20 cellular contexts compared by ENCODE assay signal in genomic region chr9:135400496-135400895, GRCh38.
DNase-seq lines count a peak whose midpoint lies in the region; ATAC-seq and TF ChIP-seq lines count a peak whose summit lies in the region.
"Had no signal": no experiment of that assay in that cellular context is flagged by ENCODE, and none has a peak within 500 bp of the region (broad histone marks: within the 10 kb centered on the region; RNA-seq: fewer than 3 reads in every experiment).

No MANE protein-coding gene starts in this region.

- ATAC-seq in Right ventricle myocardium inferior = no peak
- no peak for ATAC-seq in HG02623 (IDR thresholded peaks at IDR 0.05; ENCODE audit: unreplicated experiment)
- no peak for ATAC-seq in GM21526 (IDR thresholded peaks at IDR 0.05; ENCODE audit: low FRiP score, unreplicated experiment)
- ATAC-seq: GM12878 had no signal

- intact Hi-C loops in Right ventricle myocardium inferior (cut with DNase I) = no loop called here

- TF ChIP-seq CTCF in right atrium auricular region (IDR thresholded peaks at IDR 0.05) = no peak

- peak overlapping the region; percentile 57 for H3K18ac ChIP-seq in neuronal stem cell (ENCODE audit: low read length)

- DNase-seq in Right ventricle myocardium inferior (ENCODE audit: missing footprints) = peak; percentile 46
- no peak for DNase-seq in right atrium auricular region (ENCODE audit: low spot score)
- DNase-seq in neuronal stem cell (ENCODE audit: low spot score) = no peak
- DNase-seq in superior temporal gyrus (ENCODE audit: extremely low spot score) = peak; percentile 19
- DNase-seq in retina = no peak
- DNase-seq: BE2C; CD4-positive, alpha-beta T cell; CD8-positive, alpha-beta memory T cell; DMS 273 treated with DMSO at 0.1 percent for 48 hours; DMS79; EL; GDM1; GOT3; HFFc6 had no signal

- H3K27ac ChIP-seq in right atrium auricular region = no peak overlapping the region
- H3K27ac ChIP-seq in neuronal stem cell (replicated peaks; ENCODE audit: low read length) = no peak overlapping the region
- H3K27ac ChIP-seq: 22Rv1; BLaER1 treated with 17β-estradiol and CSF1 and Interleukin-3, amounts not matched to agents 10 nM and 100 nM had no signal

- no peak overlapping the region for H2AK5ac ChIP-seq in neuronal stem cell (ENCODE audit: low read depth, low read length)

- no peak overlapping the region for H2AFZ ChIP-seq in neuronal stem cell (ENCODE audit: low read length)

- no peak overlapping the region for H3K23ac ChIP-seq in neuronal stem cell (ENCODE audit: low read depth, low read length, poor library complexity)

- H3K36me3 ChIP-seq in right atrium auricular region (no peaks in the 10 kb centered on the region), neuronal stem cell (replicated peaks in 1 of 2; ENCODE audit: control insufficient read depth in 2 of 2, insufficient read depth in 2 of 2, low read length in 2 of 2) (no peaks in the 10 kb centered on the region)
- H3K36me3 ChIP-seq: BE2C; BLaER1 treated with 17β-estradiol and CSF1 and Interleukin-3, amounts not matched to agents 10 nM and 100 nM; HAP-1 had no signal

- no peak overlapping the region for H3K9ac ChIP-seq in neuronal stem cell (ENCODE audit: low read depth, low read length, poor library complexity)
- H3K9ac ChIP-seq: BLaER1 treated with 17β-estradiol and CSF1 and Interleukin-3, amounts not matched to agents 10 nM and 100 nM had no signal

- H3K79me1 ChIP-seq in neuronal stem cell (ENCODE audit: low read depth, low read length) = peaks cover 3% of the 10 kb centered on the region

- H3K4me1 ChIP-seq in right atrium auricular region (no peaks in the 10 kb centered on the region), neuronal stem cell (ENCODE audit: control insufficient read depth in 2 of 2, insufficient read depth in 1 of 2, low read depth in 1 of 2, low read length in 2 of 2) (no peaks in the 10 kb centered on the region)
- H3K4me1 ChIP-seq: BLaER1 treated with 17β-estradiol and CSF1 and Interleukin-3, amounts not matched to agents 10 nM and 100 nM; HAP-1 had no signal

- H3K9me3 ChIP-seq in right atrium auricular region (peaks cover 0 to 13% of the 10 kb centered on the region in 2 donors), neuronal stem cell (replicated peaks in 1 of 2; ENCODE audit: control insufficient read depth in 2 of 2, insufficient read depth in 1 of 2, low read depth in 1 of 2, low read length in 2 of 2) (peaks cover 10 to 17% of the 10 kb centered on the region in 2 donors)
- H3K9me3 ChIP-seq: HAP-1 had no signal

- H3K4me3 ChIP-seq in right atrium auricular region (no peak overlapping the region), neuronal stem cell (ENCODE audit: low read length in 2 of 2) (no peak overlapping the region)
- H3K4me3 ChIP-seq: BLaER1 treated with 17β-estradiol and CSF1 and Interleukin-3, amounts not matched to agents 10 nM and 100 nM; GM12878; HAP-1 had no signal

- no peak overlapping the region for H3K4ac ChIP-seq in neuronal stem cell (ENCODE audit: low read length)

- H2BK15ac ChIP-seq in neuronal stem cell (ENCODE audit: low read length) = no peak overlapping the region

- WGBS in neuronal stem cell (ENCODE audit: extremely low coverage in 2 of 2, insufficient read length in 2 of 2, insufficient replicate concordance in 1 of 2), 2 donors = no CpG with 5 or more reads among the region's 9 CpGs

- H3K4me2 ChIP-seq in neuronal stem cell (ENCODE audit: insufficient read depth, low read length, poor library complexity, severe bottlenecking) = no peak overlapping the region
- H3K4me2 ChIP-seq: BLaER1 treated with 17β-estradiol and CSF1 and Interleukin-3, amounts not matched to agents 10 nM and 100 nM had no signal

- no peak overlapping the region for H2BK12ac ChIP-seq in neuronal stem cell (ENCODE audit: low read length)

- H4K91ac ChIP-seq in neuronal stem cell (ENCODE audit: low read depth, low read length, poor library complexity) = no peak overlapping the region

- peak overlapping the region; percentile 8 for H3K14ac ChIP-seq in neuronal stem cell (ENCODE audit: low read length)

- H2BK5ac ChIP-seq in neuronal stem cell (ENCODE audit: low read length) = no peak overlapping the region

- no peak overlapping the region for H4K8ac ChIP-seq in neuronal stem cell (ENCODE audit: low read depth, low read length)

- H2BK120ac ChIP-seq in neuronal stem cell (ENCODE audit: low read depth, low read length) = no peak overlapping the region

- H3K27me3 ChIP-seq in right atrium auricular region (no peaks in the 10 kb centered on the region), neuronal stem cell (ENCODE audit: control insufficient read depth in 3 of 3, insufficient read depth in 3 of 3, low read depth in 1 of 3, low read length in 3 of 3) (peaks cover 0 to 7% (median 0%) of the 10 kb centered on the region in 3 experiments)
- H3K27me3 ChIP-seq: BE2C; BLaER1 treated with 17β-estradiol and CSF1 and Interleukin-3, amounts not matched to agents 10 nM and 100 nM had no signal

Comparison
In these comparisons a context has a peak if more than half of its experiments do, and no peak if none do; other contexts are left out.
1. DNase-seq: peak in Right ventricle myocardium inferior (single experiment) and superior temporal gyrus (single experiment); none in right atrium auricular region (single experiment), neuronal stem cell (single experiment) and retina (single experiment).